In the genomic region with DNA sequence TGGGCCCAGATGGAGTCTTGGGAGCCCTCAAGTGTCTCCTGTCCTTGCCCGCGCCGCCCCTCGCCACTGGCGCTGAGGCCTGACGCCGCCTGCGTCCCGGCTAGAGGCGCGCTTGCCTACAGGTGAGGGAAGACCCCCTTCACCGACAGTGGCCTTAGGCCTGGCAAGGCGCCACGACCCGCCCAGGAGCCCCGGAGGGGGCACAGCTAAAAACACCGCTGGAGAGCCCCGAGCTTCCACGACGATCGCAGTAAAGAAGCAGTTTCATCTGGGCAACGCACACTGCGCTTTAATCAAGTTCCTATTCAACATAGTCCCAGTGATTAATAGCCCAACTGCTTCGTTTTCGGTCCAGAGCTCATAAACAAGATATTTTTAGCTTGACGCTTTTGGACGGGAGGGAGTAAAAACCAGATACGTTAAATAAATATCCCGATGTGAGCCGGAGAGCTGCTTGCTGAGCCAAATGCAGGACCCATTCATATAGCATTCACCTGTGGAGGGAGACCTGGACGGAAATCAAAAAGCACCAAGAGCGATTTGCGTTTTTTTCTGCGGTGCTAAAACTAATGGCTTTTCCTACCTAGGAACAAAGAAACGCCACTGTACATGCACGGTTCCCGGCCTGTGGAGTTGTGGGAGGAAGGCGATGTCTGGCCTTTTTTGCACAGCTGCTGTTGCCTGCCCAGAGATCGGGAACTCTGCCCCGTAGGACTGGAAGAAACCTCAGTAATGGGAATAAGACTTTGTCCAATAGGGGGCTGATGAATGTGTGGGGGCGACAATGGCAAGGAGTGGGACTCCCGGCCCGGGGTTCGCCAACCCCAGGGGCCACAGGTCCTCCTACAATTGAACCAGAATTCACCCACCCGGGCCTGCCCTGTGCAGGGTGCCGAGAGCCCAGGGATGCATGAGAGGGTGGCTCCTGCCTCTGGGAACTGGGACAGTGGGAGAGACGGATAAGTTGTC, we compare ENCODE assay signal across 10 cellular contexts. TPM values are rescaled to one million over a fixed set of nuclear protein-coding genes. Genes with fewer than 3 reads are reported as not detected.
DNase-seq lines count a peak whose midpoint lies in the region; ATAC-seq and TF ChIP-seq lines count a peak whose summit lies in the region.
"Had no signal": no experiment of that assay in that cellular context is flagged by ENCODE, and none has a peak within 500 bp of the region (broad histone marks: within the 10 kb centered on the region; RNA-seq: fewer than 3 reads in every experiment).

No MANE protein-coding gene starts in this region.

- no peaks in the 10 kb centered on the region for H3K36me3 Mint-ChIP-seq in neural crest cell (ENCODE audit: low read depth)
- H3K36me3 Mint-ChIP-seq: activated CD8-positive, alpha-beta memory T cell treated with anti-CD3 and anti-CD28 coated beads, Interleukin-2, amount 10 ng/mL, durations not matched to agents 7 days and 5 days had no signal

- H3K9me3 Mint-ChIP-seq in neural crest cell: no peaks in the 10 kb centered on the region

- H3K27me3 Mint-ChIP-seq in neural crest cell (ENCODE audit: low read depth): peaks cover 46% of the 10 kb centered on the region

- peak; percentile 6 for DNase-seq in AG10803 (ENCODE audit: low read depth)
- DNase-seq in NCI-H1694 treated with DMSO at 0.1 percent for 48 hours (lab: John Stamatoyannopoulos, UW): peak; percentile 12
- DNase-seq in foreskin keratinocyte: no peak
- DNase-seq in neural crest cell (ENCODE audit: low read depth, low spot score): no peak
- DNase-seq in EL: no peak
- DNase-seq in inferior parietal cortex (ENCODE audit: extremely low spot score): no peak
- no peak for DNase-seq in middle frontal gyrus (ENCODE audit: extremely low spot score, low spot score)
- DNase-seq: activated CD8-positive, alpha-beta memory T cell treated with anti-CD3 and anti-CD28 coated beads, Interleukin-2, amount 10 ng/mL, durations not matched to agents 7 days and 5 days; left cardiac atrium had no signal

- TF ChIP-seq CTCF in AG10803 (conservative IDR thresholded peaks at IDR 0.05; ENCODE audit: low read length) (no peak), foreskin keratinocyte (conservative IDR thresholded peaks at IDR 0.05) (no peak), neural crest cell (conservative IDR thresholded peaks at IDR 0.05) (no peak)

- H3K4me1 ChIP-seq in foreskin keratinocyte: no peaks in the 10 kb centered on the region

- peaks cover 49% of the 10 kb centered on the region for H3K27me3 ChIP-seq in foreskin keratinocyte

- H3K4me3 Mint-ChIP-seq in neural crest cell: peak overlapping the region; percentile 75
- H3K4me3 Mint-ChIP-seq: activated CD8-positive, alpha-beta memory T cell treated with anti-CD3 and anti-CD28 coated beads, Interleukin-2, amount 10 ng/mL, durations not matched to agents 7 days and 5 days had no signal

- H3K4me3 ChIP-seq in AG10803 (ENCODE audit: low read length): peak overlapping the region; percentile 56

- no peak overlapping the region for H3K27ac Mint-ChIP-seq in neural crest cell (ENCODE audit: unreplicated experiment)
- H3K27ac Mint-ChIP-seq: activated CD8-positive, alpha-beta memory T cell treated with anti-CD3 and anti-CD28 coated beads, Interleukin-2, amount 10 ng/mL, durations not matched to agents 7 days and 5 days had no signal

- peak overlapping the region; percentile 4 for H3K27ac ChIP-seq in foreskin keratinocyte

- no peaks in the 10 kb centered on the region for H3K4me1 Mint-ChIP-seq in neural crest cell
- H3K4me1 Mint-ChIP-seq: activated CD8-positive, alpha-beta memory T cell treated with anti-CD3 and anti-CD28 coated beads, Interleukin-2, amount 10 ng/mL, durations not matched to agents 7 days and 5 days had no signal

- ATAC-seq in foreskin keratinocyte: no peak
- ATAC-seq in GM19328 (IDR thresholded peaks at IDR 0.05; ENCODE audit: unreplicated experiment): no peak
- ATAC-seq: activated CD8-positive, alpha-beta memory T cell treated with anti-CD3 and anti-CD28 coated beads, Interleukin-2, amount 10 ng/mL, durations not matched to agents 7 days and 5 days had no signal

RNA-seq across cellular contexts. Expression of a gene that starts 1.7 kb away (rescaled TPM):
- 1.4 TPM in 2 replicates for total RNA-seq in foreskin keratinocyte
- 1.3 and 1.5 TPM in 2 replicates for polyA plus RNA-seq in foreskin keratinocyte
- total RNA-seq in neural crest cell: 1.5 and 1.7 TPM in 2 replicates

Comparison
In these comparisons a context has a peak if more than half of its experiments do, and no peak if none do; other contexts are left out.
1. DNase-seq: peak in AG10803 (single experiment) and NCI-H1694 treated with DMSO at 0.1 percent for 48 hours (single experiment); none in foreskin keratinocyte (0 of 2), neural crest cell (single experiment), EL (single experiment), inferior parietal cortex (single experiment) and middle frontal gyrus (single experiment).